Comparison of ENCODE assay signal across 25 cellular contexts in the genomic region with DNA sequence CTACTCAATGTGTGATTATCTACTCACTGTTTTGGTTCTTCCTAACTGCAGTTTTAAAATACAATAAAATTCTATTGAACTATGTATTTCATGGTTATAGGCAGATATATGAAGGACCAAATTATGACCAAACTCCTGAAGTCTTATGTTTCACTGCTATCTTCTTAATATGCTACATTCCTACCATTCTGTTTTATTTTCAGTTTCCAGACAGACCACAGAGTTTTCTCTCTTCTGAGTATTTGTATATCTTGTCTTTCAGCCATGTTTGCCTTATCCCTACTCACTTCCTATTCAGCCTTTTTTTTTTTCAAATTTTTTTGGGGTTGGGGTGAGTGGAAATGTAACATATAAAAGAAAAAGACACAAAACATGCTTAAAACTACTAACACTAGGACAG. TPM values are rescaled to one million over a fixed set of nuclear protein-coding genes. Genes with fewer than 3 reads are reported as not detected.
"Had no signal": no experiment of that assay in that cellular context is flagged by ENCODE, and none has a peak within 500 bp of the region (broad histone marks: within the 10 kb centered on the region; RNA-seq: fewer than 3 reads in every experiment).

No MANE protein-coding gene starts in this region.

- H2AFZ ChIP-seq: hepatocyte, parathyroid adenoma had no signal

- H3K9ac ChIP-seq: parathyroid adenoma had no signal

- H3K9me3 ChIP-seq: neutrophil, right lobe of liver, suprapubic skin had no signal

- H3K36me3 ChIP-seq: gastroesophageal sphincter, heart left ventricle, neutrophil, right lobe of liver, suprapubic skin, transverse colon, vagina had no signal

- H3K27ac ChIP-seq: dorsolateral prefrontal cortex, epithelial cell of prostate, foreskin keratinocyte, gastroesophageal sphincter, heart left ventricle, hepatocyte, neutrophil, parathyroid adenoma, right lobe of liver, suprapubic skin, transverse colon, vagina had no signal

- DNase-seq: dorsolateral prefrontal cortex; effector CD4-positive, alpha-beta T cell; heart left ventricle; kidney; naive B cell; right lobe of liver; small intestine; stimulated activated CD4-positive, alpha-beta T cell treated with anti-CD3 and anti-CD28 coated beads, Interleukin-15, amount 100 ng/mL, for 24 hours; stimulated activated CD4-positive, alpha-beta T cell treated with anti-CD3 and anti-CD28 coated beads, Interleukin-2, amount 100 ng/mL, for 48 hours; stimulated activated naive B cell treated with anti-CD40 and anti-IgM and Interleukin-4, amounts not matched to agents 10 μg/mL and 1 μg/mL and 100 μg/mL, for 72 hours; transverse colon had no signal

- H3K4me1 ChIP-seq: foreskin keratinocyte, gastroesophageal sphincter, parathyroid adenoma, right lobe of liver, suprapubic skin, transverse colon, vagina had no signal

- ATAC-seq: esophagus mucosa; gastroesophageal sphincter; heart left ventricle; left lobe of liver; stimulated activated naive B cell treated with anti-CD40 and anti-IgM and Interleukin-4, amounts not matched to agents 10 μg/mL and 1 μg/mL and 100 μg/mL, for 72 hours had no signal

- H3K4me2 ChIP-seq: hepatocyte had no signal

- H3K4me3 ChIP-seq: dorsolateral prefrontal cortex, gastroesophageal sphincter, heart left ventricle, hepatocyte, lung, right lobe of liver, suprapubic skin, transverse colon, vagina had no signal

- H3K27ac Mint-ChIP-seq: memory B cell; natural killer cell treated with Interleukin-12 subunit alpha and Interleukin-12 subunit beta and Interleukin-15 and Interleukin-18, amount 100 ng/mL, for 72 hours; stimulated activated naive B cell treated with anti-CD40 and anti-IgM and Interleukin-4, amounts not matched to agents 10 μg/mL and 1 μg/mL and 100 μg/mL, for 72 hours; stimulated activated naive CD8-positive, alpha-beta T cell treated with anti-CD3 and anti-CD28 coated beads, Interleukin-15, Interleukin-2, amounts not matched to agents 100 ng/mL and 50 ng/mL, for 24 hours had no signal

- H3K27me3 ChIP-seq: dorsolateral prefrontal cortex, foreskin keratinocyte, heart left ventricle, hepatocyte, right lobe of liver, suprapubic skin, transverse colon, vagina had no signal

- H3K79me2 ChIP-seq: parathyroid adenoma had no signal

RNA-seq across cellular contexts. Expression of a gene that starts 6.3 kb away (rescaled TPM):
- total RNA-seq: foreskin keratinocyte; natural killer cell treated with Interleukin-12 subunit alpha and Interleukin-12 subunit beta and Interleukin-15 and Interleukin-18, amount 100 ng/mL, for 72 hours had no signal
